8 cellular contexts compared by ENCODE assay signal in genomic region chr3:49411968-49412631, GRCh38. TPM values are rescaled to one million over a fixed set of nuclear protein-coding genes. Genes with fewer than 3 reads are reported as not detected.
DNase-seq lines count a peak whose midpoint lies in the region; ATAC-seq, FAIRE-seq and TF ChIP-seq lines count a peak whose summit lies in the region.

RHOA (minus strand) TSS chr3:49411976; CDS start chr3:49375589, 36,387 bp downstream.
TCTA (plus strand) TSS chr3:49412423; CDS start chr3:49412427, 4 bp downstream.

- FAIRE-seq in GM12892 (lab: Jason Lieb, UNC) = peak; percentile 100

- peak within 1 kb of the TSS; percentile 98 for H3K4me3 Mint-ChIP-seq in type B pancreatic cell

- intact Hi-C loops in adrenal gland (cut with DNase I) = no loop called here
- intact Hi-C loops in heart left ventricle (cut with DNase I) = loop anchor here in 8 of 10 donors (1.0 to 10.0 kb wide), 9 partner anchors 15 to 247 kb away; partner anchors contain the start of genes GPX1 (in 7 of the 8), USP4 (in 4 of the 8), CCDC71 (in 1 of the 8) and NICN1 (in 1 of the 8)

- peak; percentile 93 for TF ChIP-seq POLR2A in GM12892 (IDR thresholded peaks at IDR 0.05; ENCODE audit: low read depth, low read length)
- TF ChIP-seq POLR2A in adrenal gland (IDR thresholded peaks at IDR 0.05) = peak; percentile 89 to 98
- peak; percentile 90 to 96 for TF ChIP-seq POLR2A in heart left ventricle (IDR thresholded peaks at IDR 0.05)

- no peaks in the 10 kb centered on the region for H3K27me3 Mint-ChIP-seq in type B pancreatic cell

- H3K27ac ChIP-seq in adrenal gland (peak within 1 kb of the TSS; percentile 85 to 100 (median 98)), heart left ventricle (peak within 1 kb of the TSS; percentile 91 to 99 (median 98))

- H3K9me3 Mint-ChIP-seq in type B pancreatic cell = no peaks in the 10 kb centered on the region

- peak within 1 kb of the TSS; percentile 95 for H3K27ac Mint-ChIP-seq in type B pancreatic cell

- peak; percentile 97 for DNase-seq in GM12892 (ENCODE audit: insufficient read length)
- DNase-seq in NCI-H146 (lab: John Stamatoyannopoulos, UW) = peak; percentile 99
- DNase-seq in T-helper 1 cell = peak; percentile 98 to 100 (median 99)
- peak; percentile 99 to 100 (median 100) for DNase-seq in adrenal gland
- DNase-seq in heart left ventricle = peak; percentile 99 to 100 (median 100)
- peak; percentile 100 for DNase-seq in pons (ENCODE audit: low spot score)
- peak; percentile 98 for DNase-seq in type B pancreatic cell (ENCODE audit: extremely low spot score, unreplicated experiment)

- no peak for TF ChIP-seq CTCF in adrenal gland (IDR thresholded peaks at IDR 0.05)
- TF ChIP-seq CTCF in heart left ventricle (IDR thresholded peaks at IDR 0.05) = no peak
- TF ChIP-seq CTCF in type B pancreatic cell (conservative IDR thresholded peaks at IDR 0.05) = no peak

- 0% methylated on average over 11 to 62 of the region's 62 CpGs for WGBS in adrenal gland, 4 donors
- WGBS in heart left ventricle, 4 donors = 0 to 1% (median 0%) methylated on average over 23 to 62 of the region's 62 CpGs

- H3K36me3 ChIP-seq in adrenal gland (replicated peaks in 1 of 2) (peaks cover 0 to 8% of the 10 kb centered on the region in 2 donors), heart left ventricle (peaks cover 0 to 27% (median 15%) of the 10 kb centered on the region in 9 donors)

- H3K9me3 ChIP-seq in adrenal gland (replicated peaks in 1 of 3) (no peaks in the 10 kb centered on the region), heart left ventricle (no peaks in the 10 kb centered on the region)

- H3K36me3 Mint-ChIP-seq in type B pancreatic cell = peaks cover 12% of the 10 kb centered on the region

- peaks cover 43% of the 10 kb centered on the region for H3K4me1 Mint-ChIP-seq in type B pancreatic cell (ENCODE audit: unreplicated experiment)

- no peaks in the 10 kb centered on the region for H3K27me3 ChIP-seq in adrenal gland
- H3K27me3 ChIP-seq in heart left ventricle = no peaks in the 10 kb centered on the region

- ATAC-seq in HG02852 (IDR thresholded peaks at IDR 0.05; ENCODE audit: unreplicated experiment) (peak; percentile 74), heart left ventricle (peak; percentile 95 to 97 (median 96))

- H3K4me1 ChIP-seq in adrenal gland (replicated peaks in 1 of 2) (peaks cover 22 to 50% of the 10 kb centered on the region in 2 donors), heart left ventricle (peaks cover 7 to 79% (median 50%) of the 10 kb centered on the region in 12 donors)

- H3K4me3 ChIP-seq in adrenal gland (peak within 1 kb of the TSS; percentile 47 to 99 (median 86)), heart left ventricle (peak within 1 kb of the TSS; percentile 67 to 99 (median 86))

RNA-seq across cellular contexts. Expression of gene RHOA, which starts in this region (rescaled TPM):
- polyA plus RNA-seq in GM12892 (2012; ENCODE audit: missing spikeins) = 363 TPM
- 100 to 1,000 TPM; 357 to 913 (median 482) TPM for total RNA-seq in adrenal gland
- polyA plus RNA-seq in adrenal gland = 100 to 1,000 TPM; 185 to 796 (median 189) TPM
- total RNA-seq in heart left ventricle = 100 to 1,000 TPM; 224 to 479 (median 291) TPM
- polyA plus RNA-seq in heart left ventricle = 100 to 1,000 TPM; 106 to 406 TPM
- total RNA-seq in type B pancreatic cell (ENCODE audit: low replicate concordance) = 300 and 325 TPM in 2 replicates

RNA-seq across cellular contexts. Expression of gene TCTA, which starts in this region (rescaled TPM):
- 15.2 TPM for polyA plus RNA-seq in GM12892 (2012; ENCODE audit: missing spikeins)
- total RNA-seq in adrenal gland = 10 to 100 TPM; 31.7 to 83.3 (median 46.0) TPM
- 100 to 1,000 TPM in 1 of 3 donors, 10 to 100 TPM in 2; 26.9 to 116 (median 33.7) TPM for polyA plus RNA-seq in adrenal gland
- total RNA-seq in heart left ventricle = 10 to 100 TPM; 13.2 to 25.3 (median 16.7) TPM
- 10 to 100 TPM; 13.1 to 19.1 TPM for polyA plus RNA-seq in heart left ventricle
- total RNA-seq in type B pancreatic cell (ENCODE audit: low replicate concordance) = 25.0 and 31.4 TPM in 2 replicates

Comparison
In these comparisons a context has a peak if more than half of its experiments do, and no peak if none do; other contexts are left out.
1. Peak in every context shown above with its lines: DNase-seq, ATAC-seq, H3K4me3 ChIP-seq and H3K27ac ChIP-seq.
2. intact Hi-C loops: an anchor here in heart left ventricle (1.0 to 10.0 kb wide); none called in adrenal gland.